In the genomic region with DNA sequence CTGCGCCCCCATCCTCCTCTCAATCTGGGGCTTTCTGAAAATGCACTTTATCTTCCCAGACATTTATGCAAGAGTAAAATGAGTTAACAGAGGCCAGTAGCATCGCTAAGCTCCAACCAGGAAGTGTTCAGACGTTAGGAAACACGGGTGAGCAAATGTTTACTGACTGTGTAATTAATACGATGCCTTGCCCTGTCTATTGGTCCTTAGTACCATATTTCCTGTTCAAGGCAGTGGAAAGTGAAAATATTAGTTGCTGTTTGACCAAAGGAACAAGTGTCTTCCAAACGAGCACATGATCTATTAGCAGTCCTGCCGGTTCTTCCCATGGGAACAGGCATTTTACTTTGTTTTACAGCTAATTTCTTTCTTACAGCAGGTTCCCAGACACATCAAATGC, we compare ENCODE assay signal across 19 cellular contexts.
DNase-seq lines count a peak whose midpoint lies in the region; ATAC-seq, FAIRE-seq and TF ChIP-seq lines count a peak whose summit lies in the region.
"Had no signal": no experiment of that assay in that cellular context is flagged by ENCODE, and none has a peak within 500 bp of the region (broad histone marks: within the 10 kb centered on the region; RNA-seq: fewer than 3 reads in every experiment).

No MANE protein-coding gene starts in this region.

- peaks cover 0 to 4% (median 3%) of the 10 kb centered on the region in 5 donors for H3K27me3 Mint-ChIP-seq in naive thymus-derived CD4-positive, alpha-beta T cell
- H3K27me3 Mint-ChIP-seq in CD14-positive monocyte (ENCODE audit: low read depth in 3 of 3) = peaks cover 0 to 1% (median 0%) of the 10 kb centered on the region in 3 donors
- H3K27me3 Mint-ChIP-seq: activated CD8-positive, alpha-beta memory T cell treated with anti-CD3 and anti-CD28 coated beads, Interleukin-2, amount 10 ng/mL, durations not matched to agents 7 days and 5 days; B cell had no signal

- no peaks in the 10 kb centered on the region for H3K4me1 Mint-ChIP-seq in naive thymus-derived CD4-positive, alpha-beta T cell
- H3K4me1 Mint-ChIP-seq in CD14-positive monocyte = no peaks in the 10 kb centered on the region
- H3K4me1 Mint-ChIP-seq: activated CD8-positive, alpha-beta memory T cell treated with anti-CD3 and anti-CD28 coated beads, Interleukin-2, amount 10 ng/mL, durations not matched to agents 7 days and 5 days; B cell; stimulated activated effector memory CD8-positive, alpha-beta T cell treated with anti-CD3 and anti-CD28 coated beads, Interleukin-12 subunit alpha, Interleukin-12 subunit beta, amount 100 ng/mL, for 72 hours had no signal

- peaks cover 0 to 13% (median 3%) of the 10 kb centered on the region in 11 donors for H3K9me3 Mint-ChIP-seq in naive thymus-derived CD4-positive, alpha-beta T cell
- H3K9me3 Mint-ChIP-seq in CD14-positive monocyte = peaks cover 0 to 6% (median 3%) of the 10 kb centered on the region in 7 donors

- no peaks in the 10 kb centered on the region for H3K9me3 ChIP-seq in pancreas
- no peaks in the 10 kb centered on the region for H3K9me3 ChIP-seq in naive thymus-derived CD4-positive, alpha-beta T cell (ENCODE audit: control insufficient read depth in 2 of 3, low read length in 3 of 3)
- H3K9me3 ChIP-seq: neutrophil had no signal

- DNase-seq in COLO668 (lab: John Stamatoyannopoulos, UW; ENCODE audit: unreplicated experiment) (peak; percentile 23), NCI-H146 (lab: John Stamatoyannopoulos, UW) (peak; percentile 43), pancreas (no peak), CD14-positive monocyte (ENCODE audit: low spot score) (no peak), 8988T (no peak)
- no peak for DNase-seq in naive thymus-derived CD4-positive, alpha-beta T cell
- DNase-seq in activated CD8-positive, alpha-beta memory T cell treated with anti-CD3 and anti-CD28 coated beads, Interleukin-2, amount 50 U/mL, for 4 hours = no peak
- DNase-seq: activated CD8-positive, alpha-beta memory T cell treated with anti-CD3 and anti-CD28 coated beads, Interleukin-2, amount 10 ng/mL, durations not matched to agents 7 days and 5 days; activated gamma-delta T cell; DND-41; NCI-H446 treated with DMSO at 0.1 percent for 48 hours; PC-9 had no signal

- no peak overlapping the region for H3K27ac Mint-ChIP-seq in naive thymus-derived CD4-positive, alpha-beta T cell
- H3K27ac Mint-ChIP-seq in CD14-positive monocyte = no peak overlapping the region
- H3K27ac Mint-ChIP-seq: activated CD8-positive, alpha-beta memory T cell treated with anti-CD3 and anti-CD28 coated beads, Interleukin-2, amount 10 ng/mL, durations not matched to agents 7 days and 5 days; B cell; stimulated activated effector memory CD8-positive, alpha-beta T cell treated with anti-CD3 and anti-CD28 coated beads, Interleukin-12 subunit alpha, Interleukin-12 subunit beta, amount 100 ng/mL, for 72 hours had no signal

- no peak overlapping the region for H3K4me3 ChIP-seq in pancreas
- no peak overlapping the region for H3K4me3 ChIP-seq in naive thymus-derived CD4-positive, alpha-beta T cell (ENCODE audit: low read length)
- H3K4me3 ChIP-seq: PC-9, skin epidermis had no signal

- POLR2A ChIA-PET in naive thymus-derived CD4-positive, alpha-beta T cell (lab: Charles Lee) = no interaction called here

- H3K4me3 Mint-ChIP-seq in naive thymus-derived CD4-positive, alpha-beta T cell = no peak overlapping the region
- H3K4me3 Mint-ChIP-seq in CD14-positive monocyte = no peak overlapping the region
- H3K4me3 Mint-ChIP-seq: activated CD8-positive, alpha-beta memory T cell treated with anti-CD3 and anti-CD28 coated beads, Interleukin-2, amount 10 ng/mL, durations not matched to agents 7 days and 5 days; B cell; stimulated activated effector memory CD8-positive, alpha-beta T cell treated with anti-CD3 and anti-CD28 coated beads, Interleukin-12 subunit alpha, Interleukin-12 subunit beta, amount 100 ng/mL, for 72 hours had no signal

- 42% methylated on average over 7 of the region's 7 CpGs for WGBS in pancreas, 2 donors

- no peaks in the 10 kb centered on the region for H3K27me3 ChIP-seq in pancreas
- no peaks in the 10 kb centered on the region for H3K27me3 ChIP-seq in naive thymus-derived CD4-positive, alpha-beta T cell (ENCODE audit: control insufficient read depth in 2 of 2, insufficient read depth in 2 of 2, low read length in 2 of 2)
- H3K27me3 ChIP-seq: neutrophil had no signal

- TF ChIP-seq CTCF in pancreas (IDR thresholded peaks at IDR 0.05) (no peak), CD14-positive monocyte (IDR thresholded peaks at IDR 0.05) (no peak)

- CTCF ChIA-PET in naive thymus-derived CD4-positive, alpha-beta T cell (lab: Charles Lee) = no interaction called here

- no peaks in the 10 kb centered on the region for H3K36me3 Mint-ChIP-seq in naive thymus-derived CD4-positive, alpha-beta T cell
- no peaks in the 10 kb centered on the region for H3K36me3 Mint-ChIP-seq in CD14-positive monocyte
- H3K36me3 Mint-ChIP-seq: activated CD8-positive, alpha-beta memory T cell treated with anti-CD3 and anti-CD28 coated beads, Interleukin-2, amount 10 ng/mL, durations not matched to agents 7 days and 5 days; stimulated activated effector memory CD8-positive, alpha-beta T cell treated with anti-CD3 and anti-CD28 coated beads, Interleukin-12 subunit alpha, Interleukin-12 subunit beta, amount 100 ng/mL, for 72 hours had no signal

- ATAC-seq in esophagus mucosa (peak; percentile 71), pancreas (peak in 3 of 4 donors; percentile 73 to 81 (median 79))
- no peak for ATAC-seq in naive thymus-derived CD4-positive, alpha-beta T cell
- ATAC-seq: activated CD8-positive, alpha-beta memory T cell treated with anti-CD3 and anti-CD28 coated beads, Interleukin-2, amount 10 ng/mL, durations not matched to agents 7 days and 5 days; stimulated activated effector memory CD8-positive, alpha-beta T cell treated with anti-CD3 and anti-CD28 coated beads, Interleukin-12 subunit alpha, Interleukin-12 subunit beta, amount 100 ng/mL, for 72 hours had no signal

- H3K27ac ChIP-seq in pancreas = peak overlapping the region in 2 of 4 donors; percentile 47 to 66
- H3K27ac ChIP-seq in naive thymus-derived CD4-positive, alpha-beta T cell (ENCODE audit: low read depth, low read length) = no peak overlapping the region
- H3K27ac ChIP-seq: neutrophil, PC-9 had no signal

- no peak for FAIRE-seq in pancreas (lab: Jason Lieb, UNC)
- FAIRE-seq: H54, urothelium cell line had no signal

- intact Hi-C loops in pancreas (cut with DNase I) = no loop called here
- intact Hi-C loops in naive thymus-derived CD4-positive, alpha-beta T cell (cut with micrococcal nuclease) = no loop called here
- intact Hi-C loops in CD14-positive monocyte (cut with micrococcal nuclease) = no loop called here

- H3K4me1 ChIP-seq in pancreas = no peaks in the 10 kb centered on the region
- H3K4me1 ChIP-seq in naive thymus-derived CD4-positive, alpha-beta T cell (ENCODE audit: control insufficient read depth in 2 of 2, insufficient read depth in 2 of 2, low read length in 2 of 2) = no peaks in the 10 kb centered on the region

- H3K36me3 ChIP-seq in pancreas = no peaks in the 10 kb centered on the region
- H3K36me3 ChIP-seq in naive thymus-derived CD4-positive, alpha-beta T cell (ENCODE audit: control insufficient read depth in 2 of 3, insufficient read depth in 3 of 3, low read length in 3 of 3) = no peaks in the 10 kb centered on the region
- H3K36me3 ChIP-seq: neutrophil had no signal

Comparison
In these comparisons a context has a peak if more than half of its experiments do, and no peak if none do; other contexts are left out.
1. DNase-seq: peak in COLO668 (single experiment) and NCI-H146 (single experiment); none in pancreas (0 of 6), naive thymus-derived CD4-positive, alpha-beta T cell (0 of 9), CD14-positive monocyte (single experiment), activated CD8-positive, alpha-beta memory T cell treated with anti-CD3 and anti-CD28 coated beads, Interleukin-2, amount 50 U/mL, for 4 hours (single experiment) and 8988T (single experiment).